Comparison of ENCODE assay signal across 8 cellular contexts in genomic region chr12:26121841-26122680, GRCh38. TPM values are rescaled to one million over a fixed set of nuclear protein-coding genes. Genes with fewer than 3 reads are reported as not detected.
DNase-seq lines count a peak whose midpoint lies in the region; ATAC-seq and TF ChIP-seq lines count a peak whose summit lies in the region.

No MANE protein-coding gene starts in this region.

- H3K4me3 ChIP-seq in Panc1 (ENCODE audit: low read depth in 2 of 2, low read length in 2 of 2) (peak overlapping the region; percentile 68 to 90), body of pancreas (peak overlapping the region; percentile 24 to 31)

- no peak for TF ChIP-seq POLR2A in body of pancreas (IDR thresholded peaks at IDR 0.05)

- 1 to 3% methylated on average over 22 to 91 of the region's 94 CpGs for WGBS in body of pancreas, 2 donors

- no peaks in the 10 kb centered on the region; the same call in 1 of the 2 replicates for H3K36me3 ChIP-seq in Panc1 (ENCODE audit: control insufficient read depth, insufficient read depth, low read length)
- H3K36me3 ChIP-seq in body of pancreas (replicated peaks in 1 of 2; ENCODE audit: insufficient read depth in 1 of 2, low read depth in 2 of 2), result no peaks in the 10 kb centered on the region

- H3K27ac Mint-ChIP-seq in stimulated activated naive B cell treated with anti-CD40 and anti-IgM and Interleukin-4, amounts not matched to agents 10 μg/mL and 1 μg/mL and 100 μg/mL, for 72 hours, result no peak overlapping the region

- ATAC-seq in Panc1, result no peak
- peak; percentile 17 for ATAC-seq in body of pancreas
- peak; percentile 21 to 32 for ATAC-seq in stimulated activated naive B cell treated with anti-CD40 and anti-IgM and Interleukin-4, amounts not matched to agents 10 μg/mL and 1 μg/mL and 100 μg/mL, for 72 hours (replicated peaks)
- ATAC-seq in GM18868 (IDR thresholded peaks at IDR 0.05; ENCODE audit: unreplicated experiment), result no peak

- peak; percentile 75 for DNase-seq in D341Med (ENCODE audit: low spot score)
- peak; percentile 39 for DNase-seq in HCEC 1CT
- DNase-seq in Panc1 (ENCODE audit: low read depth, low spot score), result no peak
- peak; percentile 31 to 54 (median 40) for DNase-seq in body of pancreas
- DNase-seq in islet precursor cell, result peak; percentile 74
- no peak for DNase-seq in stimulated activated naive B cell treated with anti-CD40 and anti-IgM and Interleukin-4, amounts not matched to agents 10 μg/mL and 1 μg/mL and 100 μg/mL, for 72 hours
- no peak for DNase-seq in HPDE6-E6E7 (ENCODE audit: extremely low spot score)

- H3K27me3 Mint-ChIP-seq in stimulated activated naive B cell treated with anti-CD40 and anti-IgM and Interleukin-4, amounts not matched to agents 10 μg/mL and 1 μg/mL and 100 μg/mL, for 72 hours, result peaks cover 13 to 16% of the 10 kb centered on the region in 2 donors

- in situ Hi-C loops in Panc1 (cut with HindIII; ENCODE audit: low pct_unique_long_range_greater_than_20kb, low sequenced_read_pairs), result no loop called here

- no peaks in the 10 kb centered on the region for H3K27me3 ChIP-seq in Panc1 (ENCODE audit: control insufficient read depth, insufficient read depth, low read length)
- H3K27me3 ChIP-seq in body of pancreas, result no peaks in the 10 kb centered on the region

- no peaks in the 10 kb centered on the region for H3K9me3 Mint-ChIP-seq in stimulated activated naive B cell treated with anti-CD40 and anti-IgM and Interleukin-4, amounts not matched to agents 10 μg/mL and 1 μg/mL and 100 μg/mL, for 72 hours

- peaks cover 36 to 62% of the 10 kb centered on the region in 2 donors for H3K4me1 Mint-ChIP-seq in stimulated activated naive B cell treated with anti-CD40 and anti-IgM and Interleukin-4, amounts not matched to agents 10 μg/mL and 1 μg/mL and 100 μg/mL, for 72 hours

- POLR2A ChIA-PET in Panc1 (lab: Charles Lee), result interaction anchor here (0.6 to 1.7 kb wide), 10 partner anchors 22 to 735 kb away, joined by 3 to 17 read pairs (median 4); no protein-coding TSS in a partner anchor

- TF ChIP-seq CTCF in Panc1 (IDR thresholded peaks at IDR 0.05), result no peak
- peak in 1 of 7 experiments; percentile 8 for TF ChIP-seq CTCF in body of pancreas (IDR thresholded peaks at IDR 0.05)

- H3K9me3 ChIP-seq in Panc1 (ENCODE audit: control insufficient read depth, insufficient read depth, low read depth, low read length) (no peaks in the 10 kb centered on the region), body of pancreas (no peaks in the 10 kb centered on the region)

- intact Hi-C loops in Panc1 (cut with micrococcal nuclease; ENCODE audit: unreplicated experiment), result loop anchor here (5.0 kb wide), 1 partner anchor 400 kb away; no protein-coding TSS in a partner anchor
- intact Hi-C loops in body of pancreas (cut with DNase I), result no loop called here

- no peaks in the 10 kb centered on the region for H3K36me3 Mint-ChIP-seq in stimulated activated naive B cell treated with anti-CD40 and anti-IgM and Interleukin-4, amounts not matched to agents 10 μg/mL and 1 μg/mL and 100 μg/mL, for 72 hours

- BruUV-seq in Panc1 (replicated peaks; lab: Mats Ljungman, UMichigan), result no TSS peak

- H3K27ac ChIP-seq in Panc1 (ENCODE audit: low read length) (peak overlapping the region; percentile 100), body of pancreas (peak overlapping the region; percentile 75 to 99 (median 94))

- CTCF ChIA-PET in Panc1 (lab: Charles Lee), result interaction anchor here (0.7 to 2.7 kb wide), 5 partner anchors 8 to 530 kb away, joined by 3 to 18 read pairs (median 12); no protein-coding TSS in a partner anchor

- H3K4me1 ChIP-seq in Panc1 (ENCODE audit: control insufficient read depth, insufficient read depth, low read length) (peaks cover 56% of the 10 kb centered on the region), body of pancreas (peaks cover 32% of the 10 kb centered on the region)

- peak overlapping the region; percentile 83 to 85 for H3K4me3 Mint-ChIP-seq in stimulated activated naive B cell treated with anti-CD40 and anti-IgM and Interleukin-4, amounts not matched to agents 10 μg/mL and 1 μg/mL and 100 μg/mL, for 72 hours

RNA-seq across cellular contexts. Expression of gene BHLHE41, which starts 2.8 kb away (rescaled TPM):
- total RNA-seq in Panc1 (2021; ENCODE audit: unreplicated experiment), result 147 TPM
- polyA plus RNA-seq in Panc1 (2012; ENCODE audit: insufficient read length), result 88.0 TPM
- total RNA-seq in body of pancreas, result 1 to 10 TPM; 2.6 to 4.6 TPM

Comparison
In these comparisons a context has a peak if more than half of its experiments do, and no peak if none do; other contexts are left out.
1. DNase-seq: peak in D341Med (single experiment), HCEC 1CT (single experiment), body of pancreas (4 of 4) and islet precursor cell (single experiment); none in Panc1 (single experiment), stimulated activated naive B cell treated with anti-CD40 and anti-IgM and Interleukin-4, amounts not matched to agents 10 μg/mL and 1 μg/mL and 100 μg/mL, for 72 hours (single experiment) and HPDE6-E6E7 (single experiment).
2. ATAC-seq: peak in body of pancreas (single experiment) and stimulated activated naive B cell treated with anti-CD40 and anti-IgM and Interleukin-4, amounts not matched to agents 10 μg/mL and 1 μg/mL and 100 μg/mL, for 72 hours (2 of 2); none in Panc1 (single experiment) and GM18868 (single experiment).
3. RNA of gene BHLHE41, which starts 2.8 kb away (total RNA-seq): 147 TPM in Panc1 (single experiment); 2.6 to 4.6 TPM in body of pancreas; every median in the first group is over 10 times any median in the second.